ENCODE assay signal across 8 cellular contexts in genomic region chr5:50744761-50745160, GRCh38.
DNase-seq lines count a peak whose midpoint lies in the region; ATAC-seq and TF ChIP-seq lines count a peak whose summit lies in the region.

No MANE protein-coding gene starts in this region.

- TF ChIP-seq CTCF in hepatocyte (IDR thresholded peaks at IDR 0.05; ENCODE audit: poor library complexity) (no peak), tibial artery (IDR thresholded peaks at IDR 0.05) (no peak)

- peaks cover 26% of the 10 kb centered on the region for H3K79me2 ChIP-seq in hepatocyte

- no peaks in the 10 kb centered on the region for H3K36me3 ChIP-seq in hepatocyte (replicated peaks; ENCODE audit: insufficient read depth, low read depth)
- H3K36me3 ChIP-seq in tibial artery = no peaks in the 10 kb centered on the region

- H3K4me1 ChIP-seq in hepatocyte (ENCODE audit: insufficient read depth) (no peaks in the 10 kb centered on the region), tibial artery (peaks cover 0 to 20% (median 6%) of the 10 kb centered on the region in 4 donors)

- DNase-seq in ACHN = peak; percentile 68
- no peak for DNase-seq in T-helper 17 cell
- DNase-seq in hepatocyte (ENCODE audit: low spot score) = peak; percentile 16
- no peak for DNase-seq in tibial artery
- DNase-seq in NCI-H82 (lab: John Stamatoyannopoulos, UW) = no peak
- DNase-seq in GF-D8 (lab: John Stamatoyannopoulos, UW) = no peak

- ATAC-seq in GM18511 (IDR thresholded peaks at IDR 0.05; ENCODE audit: unreplicated experiment) (peak; percentile 69), HG03045 (IDR thresholded peaks at IDR 0.05; ENCODE audit: unreplicated experiment) (peak; percentile 58), T-helper 17 cell (peak; percentile 55)

- in situ Hi-C loops in ACHN (cut with HindIII; ENCODE audit: low pct_ligation_motif_present, low pct_unique_long_range_greater_than_20kb, low sequenced_read_pairs) = no loop called here

- peak overlapping the region; percentile 26 for H3K27ac ChIP-seq in hepatocyte
- H3K27ac ChIP-seq in tibial artery = peak overlapping the region; percentile 37 to 51

- H3K27ac Mint-ChIP-seq in T-helper 17 cell = peak overlapping the region; percentile 96

- H3K9me2 ChIP-seq in hepatocyte (replicated peaks; ENCODE audit: insufficient read depth) = no peaks in the 10 kb centered on the region

- H3K9me3 ChIP-seq in T-helper 17 cell (ENCODE audit: control insufficient read depth, low read length, poor library complexity, severe bottlenecking) (no peaks in the 10 kb centered on the region), hepatocyte (ENCODE audit: low read depth) (no peaks in the 10 kb centered on the region), tibial artery (no peaks in the 10 kb centered on the region)

- intact Hi-C loops in tibial artery (cut with DNase I; ENCODE audit: low total_unique reads) = no loop called here

- no peaks in the 10 kb centered on the region for H4K20me1 ChIP-seq in hepatocyte (ENCODE audit: insufficient read depth, poor library complexity, severe bottlenecking)

- peaks cover 8% of the 10 kb centered on the region for H3K36me3 Mint-ChIP-seq in T-helper 17 cell (ENCODE audit: low read depth)

- peak overlapping the region; percentile 14 for H3K4me3 ChIP-seq in hepatocyte
- peak overlapping the region; percentile 31 to 40 for H3K4me3 ChIP-seq in tibial artery

- H3K4me1 Mint-ChIP-seq in T-helper 17 cell = peaks cover 53% of the 10 kb centered on the region

- H3K27me3 ChIP-seq in hepatocyte (no peaks in the 10 kb centered on the region), tibial artery (no peaks in the 10 kb centered on the region)

- peak overlapping the region; percentile 71 for H3K4me2 ChIP-seq in hepatocyte

- no peaks in the 10 kb centered on the region for H3K27me3 Mint-ChIP-seq in T-helper 17 cell

- H2AFZ ChIP-seq in hepatocyte = no peak overlapping the region

- peak overlapping the region; percentile 92 for H3K4me3 Mint-ChIP-seq in T-helper 17 cell

- 42% methylated on average over 2 of the region's 2 CpGs for WGBS in hepatocyte (ENCODE audit: low lambda C conversion rate, missing lambda C conversion rate)

Comparison
In these comparisons a context has a peak if more than half of its experiments do, and no peak if none do; other contexts are left out.
1. DNase-seq: peak in ACHN (single experiment) and hepatocyte (single experiment); none in T-helper 17 cell (0 of 3), tibial artery (0 of 2), NCI-H82 (single experiment) and GF-D8 (single experiment).
2. Peak in every context shown above with its lines, with median percentiles within 50 percentile points of each other: ATAC-seq.